Comparison of ENCODE assay signal across 1 cellular context in genomic region chr6:159996087-159996622, GRCh38.
TF ChIP-seq lines count a peak whose summit lies in the region.

No MANE protein-coding gene starts in this region.

TF ChIP-seq in GM23338, 12 proteins besides CTCF, POLR2A, EP300 and RAD21 (continued from another document):
- TF ChIP-seq, protein P1, sequence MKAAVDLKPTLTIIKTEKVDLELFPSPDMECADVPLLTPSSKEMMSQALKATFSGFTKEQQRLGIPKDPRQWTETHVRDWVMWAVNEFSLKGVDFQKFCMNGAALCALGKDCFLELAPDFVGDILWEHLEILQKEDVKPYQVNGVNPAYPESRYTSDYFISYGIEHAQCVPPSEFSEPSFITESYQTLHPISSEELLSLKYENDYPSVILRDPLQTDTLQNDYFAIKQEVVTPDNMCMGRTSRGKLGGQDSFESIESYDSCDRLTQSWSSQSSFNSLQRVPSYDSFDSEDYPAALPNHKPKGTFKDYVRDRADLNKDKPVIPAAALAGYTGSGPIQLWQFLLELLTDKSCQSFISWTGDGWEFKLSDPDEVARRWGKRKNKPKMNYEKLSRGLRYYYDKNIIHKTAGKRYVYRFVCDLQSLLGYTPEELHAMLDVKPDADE (IDR thresholded peaks at IDR 0.05) = no peak
- TF ChIP-seq STAT1 (IDR thresholded peaks at IDR 0.05; ENCODE audit: unreplicated experiment) (no peak), ZNF462 (CRISPR knock-in tag; IDR thresholded peaks at IDR 0.05) (no peak), POLR2AphosphoS5 (IDR thresholded peaks at IDR 0.05; ENCODE audit: low read depth) (no peak), ZNF114 (CRISPR knock-in tag; IDR thresholded peaks at IDR 0.05) (no peak), ZNF331 (CRISPR knock-in tag; IDR thresholded peaks at IDR 0.05; ENCODE audit: low read depth) (no peak), CREB1 (CRISPR knock-in tag; IDR thresholded peaks at IDR 0.05; ENCODE audit: low read depth) (no peak), JUNB (IDR thresholded peaks at IDR 0.05; ENCODE audit: unreplicated experiment) (no peak), NANOG (IDR thresholded peaks at IDR 0.05; ENCODE audit: borderline replicate concordance) (no peak)
- TF ChIP-seq, protein P2, sequence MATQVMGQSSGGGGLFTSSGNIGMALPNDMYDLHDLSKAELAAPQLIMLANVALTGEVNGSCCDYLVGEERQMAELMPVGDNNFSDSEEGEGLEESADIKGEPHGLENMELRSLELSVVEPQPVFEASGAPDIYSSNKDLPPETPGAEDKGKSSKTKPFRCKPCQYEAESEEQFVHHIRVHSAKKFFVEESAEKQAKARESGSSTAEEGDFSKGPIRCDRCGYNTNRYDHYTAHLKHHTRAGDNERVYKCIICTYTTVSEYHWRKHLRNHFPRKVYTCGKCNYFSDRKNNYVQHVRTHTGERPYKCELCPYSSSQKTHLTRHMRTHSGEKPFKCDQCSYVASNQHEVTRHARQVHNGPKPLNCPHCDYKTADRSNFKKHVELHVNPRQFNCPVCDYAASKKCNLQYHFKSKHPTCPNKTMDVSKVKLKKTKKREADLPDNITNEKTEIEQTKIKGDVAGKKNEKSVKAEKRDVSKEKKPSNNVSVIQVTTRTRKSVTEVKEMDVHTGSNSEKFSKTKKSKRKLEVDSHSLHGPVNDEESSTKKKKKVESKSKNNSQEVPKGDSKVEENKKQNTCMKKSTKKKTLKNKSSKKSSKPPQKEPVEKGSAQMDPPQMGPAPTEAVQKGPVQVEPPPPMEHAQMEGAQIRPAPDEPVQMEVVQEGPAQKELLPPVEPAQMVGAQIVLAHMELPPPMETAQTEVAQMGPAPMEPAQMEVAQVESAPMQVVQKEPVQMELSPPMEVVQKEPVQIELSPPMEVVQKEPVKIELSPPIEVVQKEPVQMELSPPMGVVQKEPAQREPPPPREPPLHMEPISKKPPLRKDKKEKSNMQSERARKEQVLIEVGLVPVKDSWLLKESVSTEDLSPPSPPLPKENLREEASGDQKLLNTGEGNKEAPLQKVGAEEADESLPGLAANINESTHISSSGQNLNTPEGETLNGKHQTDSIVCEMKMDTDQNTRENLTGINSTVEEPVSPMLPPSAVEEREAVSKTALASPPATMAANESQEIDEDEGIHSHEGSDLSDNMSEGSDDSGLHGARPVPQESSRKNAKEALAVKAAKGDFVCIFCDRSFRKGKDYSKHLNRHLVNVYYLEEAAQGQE (IDR thresholded peaks at IDR 0.05; ENCODE audit: unreplicated experiment) = no peak
